In the genomic region with DNA sequence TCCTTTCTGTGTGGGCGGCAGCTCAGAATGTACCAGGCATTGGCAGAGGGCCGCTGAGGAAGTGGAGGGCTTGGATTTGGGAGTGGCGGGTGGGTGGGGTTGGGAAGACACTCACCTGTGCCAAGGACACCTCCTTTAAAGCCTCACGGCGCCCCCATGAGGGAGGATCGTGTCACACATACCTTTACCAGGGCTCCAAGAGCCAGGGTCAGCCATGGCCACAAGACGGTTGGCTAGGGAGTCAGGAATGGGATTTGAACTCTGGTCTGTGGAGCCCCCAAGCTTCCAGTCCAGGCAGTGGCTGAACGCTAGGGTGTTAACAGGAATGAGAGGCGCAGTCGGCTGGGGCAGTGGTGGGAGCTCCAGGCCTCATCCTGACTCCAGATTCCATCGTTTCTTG, we compare ENCODE assay signal across 1 cellular context.
TF ChIP-seq lines count a peak whose summit lies in the region.

No MANE protein-coding gene starts in this region.

TF ChIP-seq in SK-N-SH, 30 proteins besides CTCF, POLR2A, EP300 and RAD21 (continued from another document):
- TF ChIP-seq, protein P1, sequence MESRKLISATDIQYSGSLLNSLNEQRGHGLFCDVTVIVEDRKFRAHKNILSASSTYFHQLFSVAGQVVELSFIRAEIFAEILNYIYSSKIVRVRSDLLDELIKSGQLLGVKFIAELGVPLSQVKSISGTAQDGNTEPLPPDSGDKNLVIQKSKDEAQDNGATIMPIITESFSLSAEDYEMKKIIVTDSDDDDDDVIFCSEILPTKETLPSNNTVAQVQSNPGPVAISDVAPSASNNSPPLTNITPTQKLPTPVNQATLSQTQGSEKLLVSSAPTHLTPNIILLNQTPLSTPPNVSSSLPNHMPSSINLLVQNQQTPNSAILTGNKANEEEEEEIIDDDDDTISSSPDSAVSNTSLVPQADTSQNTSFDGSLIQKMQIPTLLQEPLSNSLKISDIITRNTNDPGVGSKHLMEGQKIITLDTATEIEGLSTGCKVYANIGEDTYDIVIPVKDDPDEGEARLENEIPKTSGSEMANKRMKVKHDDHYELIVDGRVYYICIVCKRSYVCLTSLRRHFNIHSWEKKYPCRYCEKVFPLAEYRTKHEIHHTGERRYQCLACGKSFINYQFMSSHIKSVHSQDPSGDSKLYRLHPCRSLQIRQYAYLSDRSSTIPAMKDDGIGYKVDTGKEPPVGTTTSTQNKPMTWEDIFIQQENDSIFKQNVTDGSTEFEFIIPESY (IDR thresholded peaks at IDR 0.05; ENCODE audit: borderline replicate concordance, low read depth), result no peak
